ENCODE assay signal across 27 cellular contexts in genomic region chr1:181440510-181440909, GRCh38. TPM values are rescaled to one million over a fixed set of nuclear protein-coding genes. Genes with fewer than 3 reads are reported as not detected.
A peak's percentile ranks its signal among the peaks of the same experiment; 100 is the strongest.
DNase-seq lines count a peak whose midpoint lies in the region; ATAC-seq and TF ChIP-seq lines count a peak whose summit lies in the region.
"Had no signal": no experiment of that assay in that cellular context is flagged by ENCODE, and none has a peak within 500 bp of the region (broad histone marks: within the 10 kb centered on the region; RNA-seq: fewer than 3 reads in every experiment).

No MANE protein-coding gene starts in this region.

- no peaks in the 10 kb centered on the region for H3K27me3 ChIP-seq in hepatocyte
- H3K27me3 ChIP-seq: BLaER1 had no signal

- no peaks in the 10 kb centered on the region for H3K9me2 ChIP-seq in hepatocyte (replicated peaks; ENCODE audit: insufficient read depth)

- H3K27ac Mint-ChIP-seq in osteocyte (ENCODE audit: unreplicated experiment): no peak overlapping the region
- H3K27ac Mint-ChIP-seq: CD14-positive monocyte; CD4-positive, alpha-beta memory T cell; CD4-positive, CD25-positive, alpha-beta regulatory T cell; CD8-positive, alpha-beta memory T cell had no signal

- H3K9me3 Mint-ChIP-seq in osteocyte (ENCODE audit: unreplicated experiment): no peaks in the 10 kb centered on the region
- H3K9me3 Mint-ChIP-seq: CD4-positive, alpha-beta memory T cell; CD8-positive, alpha-beta memory T cell had no signal

- H3K4me3 ChIP-seq in coronary artery (no peak overlapping the region), hepatocyte (no peak overlapping the region)
- H3K4me3 ChIP-seq: BLaER1 had no signal

- H3K27ac ChIP-seq in coronary artery: no peak overlapping the region
- peak overlapping the region; percentile 81 for H3K27ac ChIP-seq in hepatocyte
- H3K27ac ChIP-seq: BLaER1 had no signal

- no peaks in the 10 kb centered on the region for H3K27me3 Mint-ChIP-seq in osteocyte (ENCODE audit: unreplicated experiment)

- TF ChIP-seq CTCF in coronary artery (IDR thresholded peaks at IDR 0.05) (no peak), hepatocyte (IDR thresholded peaks at IDR 0.05; ENCODE audit: poor library complexity) (no peak), osteocyte (IDR thresholded peaks at IDR 0.05) (no peak)

- H3K36me3 ChIP-seq in hepatocyte (replicated peaks; ENCODE audit: insufficient read depth, low read depth): no peaks in the 10 kb centered on the region
- H3K36me3 ChIP-seq: BE2C, BLaER1 had no signal

- 98% methylated on average over 4 of the region's 4 CpGs for WGBS in hepatocyte (ENCODE audit: low lambda C conversion rate, missing lambda C conversion rate)

- no peak overlapping the region for H2AFZ ChIP-seq in hepatocyte

- H4K20me1 ChIP-seq in hepatocyte (ENCODE audit: insufficient read depth, poor library complexity, severe bottlenecking): no peaks in the 10 kb centered on the region
- H4K20me1 ChIP-seq: BLaER1 had no signal

- no peak overlapping the region for H3K4me2 ChIP-seq in hepatocyte
- H3K4me2 ChIP-seq: BLaER1 had no signal

- H3K4me1 ChIP-seq in hepatocyte (ENCODE audit: insufficient read depth): no peaks in the 10 kb centered on the region
- H3K4me1 ChIP-seq: BE2C, BLaER1 had no signal

- H3K4me1 Mint-ChIP-seq in osteocyte (ENCODE audit: unreplicated experiment): no peaks in the 10 kb centered on the region
- H3K4me1 Mint-ChIP-seq: CD14-positive monocyte; CD4-positive, alpha-beta memory T cell; CD4-positive, CD25-positive, alpha-beta regulatory T cell; CD8-positive, alpha-beta memory T cell had no signal

- no peaks in the 10 kb centered on the region for H3K36me3 Mint-ChIP-seq in osteocyte (ENCODE audit: unreplicated experiment)
- H3K36me3 Mint-ChIP-seq: CD14-positive monocyte; CD4-positive, alpha-beta memory T cell; CD4-positive, CD25-positive, alpha-beta regulatory T cell; CD8-positive, alpha-beta memory T cell had no signal

- peak; percentile 40 for DNase-seq in coronary artery (ENCODE audit: low spot score)
- no peak for DNase-seq in hepatocyte (ENCODE audit: low spot score)
- DNase-seq in osteocyte (ENCODE audit: extremely low spot score, unreplicated experiment): peak; percentile 51
- no peak for DNase-seq in NCI-H1417 (lab: John Stamatoyannopoulos, UW)
- DNase-seq in HT-29 (ENCODE audit: low spot score): no peak
- DNase-seq: 8988T; ACHN; BE2C; C1 segment of cervical spinal cord; CD4-positive, alpha-beta memory T cell; CD4-positive, CD25-positive, alpha-beta regulatory T cell; CD8-positive, alpha-beta memory T cell; COR-L47; DMS 273 treated with DMSO at 0.1 percent for 48 hours; DMS153; DMS53; DMS79; DND-41; EL; GDM1 had no signal

- H3K79me2 ChIP-seq in hepatocyte: no peaks in the 10 kb centered on the region

- ATAC-seq in HG03045 (IDR thresholded peaks at IDR 0.05; ENCODE audit: unreplicated experiment): no peak
- no peak for ATAC-seq in HG03280 (IDR thresholded peaks at IDR 0.05; ENCODE audit: unreplicated experiment)

- no peak overlapping the region for H3K4me3 Mint-ChIP-seq in osteocyte (ENCODE audit: unreplicated experiment)
- H3K4me3 Mint-ChIP-seq: CD14-positive monocyte; CD4-positive, alpha-beta memory T cell; CD4-positive, CD25-positive, alpha-beta regulatory T cell; CD8-positive, alpha-beta memory T cell had no signal

- no peaks in the 10 kb centered on the region for H3K9me3 ChIP-seq in hepatocyte (ENCODE audit: low read depth)
- H3K9me3 ChIP-seq: BE2C, BLaER1 had no signal

RNA-seq across cellular contexts. Expression of gene CACNA1E, which starts 42.8 kb away (rescaled TPM):
- 1.7 and 1.8 TPM in 2 replicates for total RNA-seq in hepatocyte
- polyA plus RNA-seq in hepatocyte: 0.95 and 1.1 TPM in 2 replicates
- not detected in 2 replicates for total RNA-seq in osteocyte
- total RNA-seq in HT-29 (2014; rRNA removed; shearing (Covaris generic)): not detected in 2 replicates
- total RNA-seq: A673; CD4-positive, alpha-beta memory T cell; CD4-positive, CD25-positive, alpha-beta regulatory T cell; CD8-positive, alpha-beta memory T cell; G401 had no signal
- polyA plus RNA-seq: AG04450; CD14-positive monocyte; CD4-positive, alpha-beta memory T cell; CD4-positive, CD25-positive, alpha-beta regulatory T cell; CD8-positive, alpha-beta memory T cell had no signal

Comparison
In these comparisons a context has a peak if more than half of its experiments do, and no peak if none do; other contexts are left out.
1. DNase-seq: peak in coronary artery (single experiment) and osteocyte (single experiment); none in hepatocyte (single experiment), NCI-H1417 (0 of 3) and HT-29 (single experiment).